Comparison of ENCODE assay signal across 8 cellular contexts in genomic region chr22:42930810-42931420, GRCh38.
A peak's percentile ranks its signal among the peaks of the same experiment; 100 is the strongest.
DNase-seq lines count a peak whose midpoint lies in the region; ATAC-seq and TF ChIP-seq lines count a peak whose summit lies in the region.

No MANE protein-coding gene starts in this region.

- no peaks in the 10 kb centered on the region for H3K36me3 Mint-ChIP-seq in activated CD4-positive, alpha-beta memory T cell treated with anti-CD3 and anti-CD28 coated beads for 36 hours
- H3K36me3 Mint-ChIP-seq in activated CD4-positive, alpha-beta memory T cell treated with anti-CD3 and anti-CD28 coated beads, Interleukin-2, amount 10 ng/mL, durations not matched to agents 7 days and 5 days (ENCODE audit: low read depth), result no peaks in the 10 kb centered on the region
- H3K36me3 Mint-ChIP-seq in T-helper 2 cell treated with Interferon-gamma antibody and Interleukin-4, amounts not matched to agents 5 μg/mL and 100 μg/mL, for 36 hours (ENCODE audit: low read depth), result peaks cover 2% of the 10 kb centered on the region

- H3K27ac ChIP-seq in tibial artery, result peak overlapping the region; percentile 95 to 96

- no peaks in the 10 kb centered on the region for H3K9me3 Mint-ChIP-seq in activated CD4-positive, alpha-beta memory T cell treated with anti-CD3 and anti-CD28 coated beads for 36 hours
- H3K9me3 Mint-ChIP-seq in activated CD4-positive, alpha-beta memory T cell treated with anti-CD3 and anti-CD28 coated beads, Interleukin-2, amount 10 ng/mL, durations not matched to agents 7 days and 5 days, result no peaks in the 10 kb centered on the region
- H3K9me3 Mint-ChIP-seq in T-helper 2 cell treated with Interferon-gamma antibody and Interleukin-4, amounts not matched to agents 5 μg/mL and 100 μg/mL, for 36 hours, result no peaks in the 10 kb centered on the region

- H3K27me3 ChIP-seq in tibial artery (no peaks in the 10 kb centered on the region), MG63 (no peaks in the 10 kb centered on the region)

- peak; percentile 64 for ATAC-seq in left ventricle myocardium superior

- no peak overlapping the region for H3K27ac Mint-ChIP-seq in activated CD4-positive, alpha-beta memory T cell treated with anti-CD3 and anti-CD28 coated beads for 36 hours
- H3K27ac Mint-ChIP-seq in activated CD4-positive, alpha-beta memory T cell treated with anti-CD3 and anti-CD28 coated beads, Interleukin-2, amount 10 ng/mL, durations not matched to agents 7 days and 5 days, result no peak overlapping the region
- no peak overlapping the region for H3K27ac Mint-ChIP-seq in T-helper 2 cell treated with Interferon-gamma antibody and Interleukin-4, amounts not matched to agents 5 μg/mL and 100 μg/mL, for 36 hours

- H3K4me3 Mint-ChIP-seq in activated CD4-positive, alpha-beta memory T cell treated with anti-CD3 and anti-CD28 coated beads for 36 hours, result no peak overlapping the region
- H3K4me3 Mint-ChIP-seq in activated CD4-positive, alpha-beta memory T cell treated with anti-CD3 and anti-CD28 coated beads, Interleukin-2, amount 10 ng/mL, durations not matched to agents 7 days and 5 days, result no peak overlapping the region
- no peak overlapping the region for H3K4me3 Mint-ChIP-seq in T-helper 2 cell treated with Interferon-gamma antibody and Interleukin-4, amounts not matched to agents 5 μg/mL and 100 μg/mL, for 36 hours

- intact Hi-C loops in activated CD4-positive, alpha-beta memory T cell treated with anti-CD3 and anti-CD28 coated beads for 36 hours (cut with micrococcal nuclease), result loop anchor here (5.0 kb wide), 2 partner anchors 69 to 71 kb away; no protein-coding TSS in a partner anchor
- intact Hi-C loops in left ventricle myocardium superior (cut with micrococcal nuclease) (no loop called here), tibial artery (cut with DNase I; ENCODE audit: low total_unique reads) (no loop called here)

- POLR2A ChIA-PET in activated CD4-positive, alpha-beta memory T cell treated with anti-CD3 and anti-CD28 coated beads for 36 hours (lab: Charles Lee), result no interaction called here
- POLR2A ChIA-PET in activated CD4-positive, alpha-beta memory T cell treated with anti-CD3 and anti-CD28 coated beads, Interleukin-2, amount 10 ng/mL, durations not matched to agents 7 days and 5 days (lab: Charles Lee), result no interaction called here

- H3K36me3 ChIP-seq in tibial artery, result no peaks in the 10 kb centered on the region
- peaks cover 6% of the 10 kb centered on the region for H3K36me3 ChIP-seq in MG63

- H3K4me3 ChIP-seq in tibial artery, result no peak overlapping the region
- H3K4me3 ChIP-seq in MG63, result no peak overlapping the region

- peak; percentile 51 for DNase-seq in activated CD4-positive, alpha-beta memory T cell treated with anti-CD3 and anti-CD28 coated beads for 36 hours
- DNase-seq in activated CD4-positive, alpha-beta memory T cell treated with anti-CD3 and anti-CD28 coated beads, Interleukin-2, amount 10 ng/mL, durations not matched to agents 7 days and 5 days, result no peak
- DNase-seq in RPMI7951 (ENCODE audit: low read depth) (peak; percentile 48), left ventricle myocardium superior (peak; percentile 79), tibial artery (no peak), MG63 (no peak), NCI-H524 treated with DMSO at 0.1 percent for 48 hours (lab: John Stamatoyannopoulos, UW) (no peak)
- DNase-seq in T-helper 2 cell treated with Interferon-gamma antibody and Interleukin-4, amounts not matched to agents 5 μg/mL and 100 μg/mL, for 36 hours (ENCODE audit: low spot score), result no peak

- H3K4me1 ChIP-seq in tibial artery, result peaks cover 7 to 98% (median 92%) of the 10 kb centered on the region in 4 donors

- H3K4me1 Mint-ChIP-seq in activated CD4-positive, alpha-beta memory T cell treated with anti-CD3 and anti-CD28 coated beads for 36 hours (ENCODE audit: low read depth), result peaks cover 61% of the 10 kb centered on the region
- H3K4me1 Mint-ChIP-seq in activated CD4-positive, alpha-beta memory T cell treated with anti-CD3 and anti-CD28 coated beads, Interleukin-2, amount 10 ng/mL, durations not matched to agents 7 days and 5 days, result peaks cover 39% of the 10 kb centered on the region
- peaks cover 33% of the 10 kb centered on the region for H3K4me1 Mint-ChIP-seq in T-helper 2 cell treated with Interferon-gamma antibody and Interleukin-4, amounts not matched to agents 5 μg/mL and 100 μg/mL, for 36 hours (ENCODE audit: low read depth)

- no peaks in the 10 kb centered on the region for H3K27me3 Mint-ChIP-seq in activated CD4-positive, alpha-beta memory T cell treated with anti-CD3 and anti-CD28 coated beads for 36 hours
- H3K27me3 Mint-ChIP-seq in activated CD4-positive, alpha-beta memory T cell treated with anti-CD3 and anti-CD28 coated beads, Interleukin-2, amount 10 ng/mL, durations not matched to agents 7 days and 5 days, result no peaks in the 10 kb centered on the region
- H3K27me3 Mint-ChIP-seq in T-helper 2 cell treated with Interferon-gamma antibody and Interleukin-4, amounts not matched to agents 5 μg/mL and 100 μg/mL, for 36 hours (ENCODE audit: low read depth), result no peaks in the 10 kb centered on the region

- CTCF ChIA-PET in activated CD4-positive, alpha-beta memory T cell treated with anti-CD3 and anti-CD28 coated beads for 36 hours (lab: Charles Lee), result interaction anchor here (0.6 to 1.5 kb wide), 2 partner anchors 103 to 813 kb away, joined by 4 to 5 read pairs; no protein-coding TSS in a partner anchor
- CTCF ChIA-PET in activated CD4-positive, alpha-beta memory T cell treated with anti-CD3 and anti-CD28 coated beads, Interleukin-2, amount 10 ng/mL, durations not matched to agents 7 days and 5 days (lab: Charles Lee), result no interaction called here

- TF ChIP-seq CTCF in tibial artery (IDR thresholded peaks at IDR 0.05), result no peak

- H3K9me3 ChIP-seq in tibial artery (no peaks in the 10 kb centered on the region), MG63 (no peaks in the 10 kb centered on the region)

Comparison
In these comparisons a context has a peak if more than half of its experiments do, and no peak if none do; other contexts are left out.
1. DNase-seq: peak in activated CD4-positive, alpha-beta memory T cell treated with anti-CD3 and anti-CD28 coated beads for 36 hours (single experiment), RPMI7951 (single experiment) and left ventricle myocardium superior (single experiment); none in activated CD4-positive, alpha-beta memory T cell treated with anti-CD3 and anti-CD28 coated beads, Interleukin-2, amount 10 ng/mL, durations not matched to agents 7 days and 5 days (single experiment), tibial artery (0 of 2), MG63 (single experiment), T-helper 2 cell treated with Interferon-gamma antibody and Interleukin-4, amounts not matched to agents 5 μg/mL and 100 μg/mL, for 36 hours (single experiment) and NCI-H524 treated with DMSO at 0.1 percent for 48 hours (single experiment).